In genomic region chr1:38942664-38943428, GRCh38 we compare ENCODE assay signal across 1 cellular context.
TF ChIP-seq lines count a peak whose summit lies in the region.

No MANE protein-coding gene starts in this region.

TF ChIP-seq in HepG2, 621 proteins besides CTCF, POLR2A, EP300 and RAD21 (continued from another document):
- TF ChIP-seq TFE3 (CRISPR knock-in tag; IDR thresholded peaks at IDR 0.05) (no peak), TERF1 (CRISPR knock-in tag; IDR thresholded peaks at IDR 0.05) (no peak), FOXP1 (IDR thresholded peaks at IDR 0.05) (no peak), FOXP1 (CRISPR knock-in tag; IDR thresholded peaks at IDR 0.05) (peak; percentile 80), NR0B2 (CRISPR knock-in tag; IDR thresholded peaks at IDR 0.05) (0 out of 2 replicates have a peak, but pooled peaks have one; percentile 27), ZNF704 (CRISPR knock-in tag; IDR thresholded peaks at IDR 0.05; ENCODE audit: borderline replicate concordance) (no peak), ZBTB8A (CRISPR knock-in tag; IDR thresholded peaks at IDR 0.05; ENCODE audit: borderline replicate concordance, low read depth) (no peak), ZBTB40 (IDR thresholded peaks at IDR 0.05) (no peak), ZBTB40 (CRISPR knock-in tag; IDR thresholded peaks at IDR 0.05) (no peak)
